In genomic region chr3:150436161-150436560, GRCh38 we compare ENCODE assay signal across 2 cellular contexts.
TF ChIP-seq lines count a peak whose summit lies in the region.

No MANE protein-coding gene starts in this region.

TF ChIP-seq in liver, 16 proteins besides CTCF, POLR2A, EP300 and RAD21 (continued from another document):
- TF ChIP-seq ZBTB33 (IDR thresholded peaks at IDR 0.05) (no peak), FOXA2 (IDR thresholded peaks at IDR 0.05) (no peak), YY1 (IDR thresholded peaks at IDR 0.05) (no peak), REST (IDR thresholded peaks at IDR 0.05) (no peak), TAF1 (conservative IDR thresholded peaks at IDR 0.05) (no peak), RXRA (IDR thresholded peaks at IDR 0.05) (peak in 1 of 2 donors; percentile 37), ATF3 (IDR thresholded peaks at IDR 0.05) (no peak), SP1 (IDR thresholded peaks at IDR 0.05) (no peak), FOXA1 (IDR thresholded peaks at IDR 0.05) (no peak), GABPA (IDR thresholded peaks at IDR 0.05 in 1 of 2, conservative IDR thresholded peaks at IDR 0.05 in 1 of 2) (no peak), JUND (IDR thresholded peaks at IDR 0.05) (no peak), EGR1 (IDR thresholded peaks at IDR 0.05; ENCODE audit: low read depth in 2 of 2) (no peak), HNF4G (IDR thresholded peaks at IDR 0.05) (no peak), NR2F2 (IDR thresholded peaks at IDR 0.05) (peak; percentile 92)
TF ChIP-seq in liver: peak in this region for 2.

TF ChIP-seq in HepG2, 621 proteins besides CTCF, POLR2A, EP300 and RAD21:
- TF ChIP-seq ZNF280D (CRISPR knock-in tag; IDR thresholded peaks at IDR 0.05) (no peak), ZFP82 (CRISPR knock-in tag; IDR thresholded peaks at IDR 0.05; ENCODE audit: borderline replicate concordance) (no peak), RFX1 (IDR thresholded peaks at IDR 0.05) (no peak), PTBP1 (IDR thresholded peaks at IDR 0.05; ENCODE audit: low read depth, low read length, poor library complexity, severe bottlenecking) (no peak), ZNF124 (CRISPR knock-in tag; IDR thresholded peaks at IDR 0.05) (no peak), TRAFD1 (CRISPR knock-in tag; IDR thresholded peaks at IDR 0.05; ENCODE audit: borderline replicate concordance) (no peak), CREB3 (CRISPR knock-in tag; IDR thresholded peaks at IDR 0.05) (no peak)
TF ChIP-seq in HepG2: peak in this region for 0.
